13 cellular contexts compared by ENCODE assay signal in genomic region chr1:8239306-8240023, GRCh38.
DNase-seq lines count a peak whose midpoint lies in the region; TF ChIP-seq lines count a peak whose summit lies in the region.
"Had no signal": no experiment of that assay in that cellular context is flagged by ENCODE, and none has a peak within 500 bp of the region (broad histone marks: within the 10 kb centered on the region; RNA-seq: fewer than 3 reads in every experiment).

No MANE protein-coding gene starts in this region.

- POLR2A ChIA-PET in GM10248 (lab: Yijun Ruan, JAX): no interaction called here

- TF ChIP-seq CTCF in breast epithelium (IDR thresholded peaks at IDR 0.05) (no peak), liver (IDR thresholded peaks at IDR 0.05; ENCODE audit: low read depth, low read length, missing input control) (no peak), GM10248 (IDR thresholded peaks at IDR 0.05; ENCODE audit: control extremely low read depth, extremely low read depth, low read depth, missing control alignments) (no peak)

- DNase-seq in NCI-H510A (lab: John Stamatoyannopoulos, UW) (peak; percentile 77), breast epithelium (ENCODE audit: low spot score in 2 of 2) (no peak), inferior parietal cortex (ENCODE audit: extremely low spot score) (no peak), anterior cingulate cortex (lab: John Stamatoyannopoulos, UW) (no peak), GM10248 (ENCODE audit: extremely low spot score) (no peak)
- DNase-seq: activated T-cell treated with anti-CD3 and anti-CD28 coated beads, Interleukin-2, amount 50 U/mL, for 24 hours; central memory CD4-positive, alpha-beta T cell; GDM1; heart right ventricle; NCI-H187 had no signal

- CTCF ChIA-PET in GM10248 (lab: Yijun Ruan, JAX): interaction anchor here (0.9 kb wide), 1 partner anchor 225 kb away, joined by 3 read pairs; no protein-coding TSS in a partner anchor

- H3K36me3 ChIP-seq in breast epithelium: no peaks in the 10 kb centered on the region
- H3K36me3 ChIP-seq in liver (ENCODE audit: control insufficient read depth in 4 of 4, insufficient read depth in 3 of 4, low read depth in 1 of 4, low read length in 3 of 4): no peaks in the 10 kb centered on the region
- no peaks in the 10 kb centered on the region for H3K36me3 ChIP-seq in stomach smooth muscle (ENCODE audit: control insufficient read depth in 2 of 2, insufficient read depth in 2 of 2, low read length in 2 of 2)
- H3K36me3 ChIP-seq: heart right ventricle, pancreas had no signal

- peak overlapping the region in 1 of 2 donors; percentile 53 for H3K9ac ChIP-seq in liver (ENCODE audit: low read depth in 1 of 2, low read length in 2 of 2)
- no peak overlapping the region for H3K9ac ChIP-seq in stomach smooth muscle (ENCODE audit: low read length in 2 of 2)

- H3K4me1 ChIP-seq in breast epithelium (peaks cover 0 to 3% of the 10 kb centered on the region in 2 donors), liver (ENCODE audit: control insufficient read depth in 4 of 4, insufficient read depth in 4 of 4, low read length in 3 of 4) (peaks cover 8 to 25% (median 18%) of the 10 kb centered on the region in 4 donors), stomach smooth muscle (ENCODE audit: control insufficient read depth, insufficient read depth, low read length) (peaks cover 15% of the 10 kb centered on the region)

- H3K9me3 ChIP-seq in breast epithelium (no peaks in the 10 kb centered on the region), liver (ENCODE audit: control insufficient read depth in 4 of 4, low read length in 3 of 4) (no peaks in the 10 kb centered on the region), stomach smooth muscle (ENCODE audit: control insufficient read depth in 2 of 2, low read length in 2 of 2) (no peaks in the 10 kb centered on the region)
- H3K9me3 ChIP-seq: heart right ventricle, pancreas had no signal

- peak in 1 of 2 donors; percentile 44 for TF ChIP-seq RAD21 in liver (IDR thresholded peaks at IDR 0.05)

- WGBS in liver: 71% methylated on average over 14 of the region's 14 CpGs

- H3K27ac ChIP-seq in breast epithelium: peak overlapping the region; percentile 72 to 83
- peak overlapping the region; percentile 83 to 86 for H3K27ac ChIP-seq in liver (ENCODE audit: low read depth in 1 of 2, low read length in 2 of 2)
- H3K27ac ChIP-seq in stomach smooth muscle (ENCODE audit: low read length): peak overlapping the region; percentile 18

- intact Hi-C loops in breast epithelium (cut with DNase I; ENCODE audit: low total_unique reads): loop anchor here (10.0 kb wide), 1 partner anchor 1405 kb away; no protein-coding TSS in a partner anchor

- no peaks in the 10 kb centered on the region for H3K27me3 ChIP-seq in breast epithelium
- no peaks in the 10 kb centered on the region for H3K27me3 ChIP-seq in liver (ENCODE audit: control insufficient read depth in 4 of 4, insufficient read depth in 4 of 4, low read length in 3 of 4)
- no peaks in the 10 kb centered on the region for H3K27me3 ChIP-seq in stomach smooth muscle (ENCODE audit: control insufficient read depth in 1 of 2, insufficient read depth in 2 of 2, low read length in 2 of 2)
- H3K27me3 ChIP-seq: pancreas had no signal

- H3K4me3 ChIP-seq in breast epithelium (no peak overlapping the region), liver (ENCODE audit: low read depth in 1 of 3, low read length in 3 of 3) (no peak overlapping the region), stomach smooth muscle (ENCODE audit: low read length in 2 of 2) (no peak overlapping the region)
- H3K4me3 ChIP-seq: pancreas had no signal

- no peak for TF ChIP-seq POLR2A in breast epithelium (IDR thresholded peaks at IDR 0.05)

TF ChIP-seq in liver, 16 proteins besides CTCF, POLR2A, EP300 and RAD21:
- TF ChIP-seq JUND (IDR thresholded peaks at IDR 0.05): no peak
- peak; percentile 54 for TF ChIP-seq TAF1 (conservative IDR thresholded peaks at IDR 0.05)
- TF ChIP-seq GABPA (IDR thresholded peaks at IDR 0.05 in 1 of 2, conservative IDR thresholded peaks at IDR 0.05 in 1 of 2): no peak
- no peak for TF ChIP-seq NR2F2 (IDR thresholded peaks at IDR 0.05)
- no peak for TF ChIP-seq FOXA2 (IDR thresholded peaks at IDR 0.05)
- TF ChIP-seq EGR1 (IDR thresholded peaks at IDR 0.05; ENCODE audit: low read depth in 2 of 2): no peak
- TF ChIP-seq REST (IDR thresholded peaks at IDR 0.05): no peak
- TF ChIP-seq, protein P1, sequence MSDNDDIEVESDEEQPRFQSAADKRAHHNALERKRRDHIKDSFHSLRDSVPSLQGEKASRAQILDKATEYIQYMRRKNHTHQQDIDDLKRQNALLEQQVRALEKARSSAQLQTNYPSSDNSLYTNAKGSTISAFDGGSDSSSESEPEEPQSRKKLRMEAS (IDR thresholded peaks at IDR 0.05): no peak
- TF ChIP-seq YY1 (IDR thresholded peaks at IDR 0.05): peak; percentile 45
- peak; percentile 76 for TF ChIP-seq SP1 (IDR thresholded peaks at IDR 0.05)
- TF ChIP-seq HNF4G (IDR thresholded peaks at IDR 0.05): peak; percentile 52
- TF ChIP-seq RXRA (IDR thresholded peaks at IDR 0.05): no peak
- TF ChIP-seq ATF3 (IDR thresholded peaks at IDR 0.05): no peak
- TF ChIP-seq, protein P2, sequence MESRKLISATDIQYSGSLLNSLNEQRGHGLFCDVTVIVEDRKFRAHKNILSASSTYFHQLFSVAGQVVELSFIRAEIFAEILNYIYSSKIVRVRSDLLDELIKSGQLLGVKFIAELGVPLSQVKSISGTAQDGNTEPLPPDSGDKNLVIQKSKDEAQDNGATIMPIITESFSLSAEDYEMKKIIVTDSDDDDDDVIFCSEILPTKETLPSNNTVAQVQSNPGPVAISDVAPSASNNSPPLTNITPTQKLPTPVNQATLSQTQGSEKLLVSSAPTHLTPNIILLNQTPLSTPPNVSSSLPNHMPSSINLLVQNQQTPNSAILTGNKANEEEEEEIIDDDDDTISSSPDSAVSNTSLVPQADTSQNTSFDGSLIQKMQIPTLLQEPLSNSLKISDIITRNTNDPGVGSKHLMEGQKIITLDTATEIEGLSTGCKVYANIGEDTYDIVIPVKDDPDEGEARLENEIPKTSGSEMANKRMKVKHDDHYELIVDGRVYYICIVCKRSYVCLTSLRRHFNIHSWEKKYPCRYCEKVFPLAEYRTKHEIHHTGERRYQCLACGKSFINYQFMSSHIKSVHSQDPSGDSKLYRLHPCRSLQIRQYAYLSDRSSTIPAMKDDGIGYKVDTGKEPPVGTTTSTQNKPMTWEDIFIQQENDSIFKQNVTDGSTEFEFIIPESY (IDR thresholded peaks at IDR 0.05): no peak
- no peak for TF ChIP-seq FOXA1 (IDR thresholded peaks at IDR 0.05)
- TF ChIP-seq HNF4A (conservative IDR thresholded peaks at IDR 0.05): peak; percentile 69 to 82

Comparison
In these comparisons a context has a peak if more than half of its experiments do, and no peak if none do; other contexts are left out.
1. H3K27ac ChIP-seq: peak in every context shown above with its lines; median percentile 84 in liver; 78 in breast epithelium; 18 in stomach smooth muscle.